Comparison of ENCODE assay signal across 8 cellular contexts in the genomic region with DNA sequence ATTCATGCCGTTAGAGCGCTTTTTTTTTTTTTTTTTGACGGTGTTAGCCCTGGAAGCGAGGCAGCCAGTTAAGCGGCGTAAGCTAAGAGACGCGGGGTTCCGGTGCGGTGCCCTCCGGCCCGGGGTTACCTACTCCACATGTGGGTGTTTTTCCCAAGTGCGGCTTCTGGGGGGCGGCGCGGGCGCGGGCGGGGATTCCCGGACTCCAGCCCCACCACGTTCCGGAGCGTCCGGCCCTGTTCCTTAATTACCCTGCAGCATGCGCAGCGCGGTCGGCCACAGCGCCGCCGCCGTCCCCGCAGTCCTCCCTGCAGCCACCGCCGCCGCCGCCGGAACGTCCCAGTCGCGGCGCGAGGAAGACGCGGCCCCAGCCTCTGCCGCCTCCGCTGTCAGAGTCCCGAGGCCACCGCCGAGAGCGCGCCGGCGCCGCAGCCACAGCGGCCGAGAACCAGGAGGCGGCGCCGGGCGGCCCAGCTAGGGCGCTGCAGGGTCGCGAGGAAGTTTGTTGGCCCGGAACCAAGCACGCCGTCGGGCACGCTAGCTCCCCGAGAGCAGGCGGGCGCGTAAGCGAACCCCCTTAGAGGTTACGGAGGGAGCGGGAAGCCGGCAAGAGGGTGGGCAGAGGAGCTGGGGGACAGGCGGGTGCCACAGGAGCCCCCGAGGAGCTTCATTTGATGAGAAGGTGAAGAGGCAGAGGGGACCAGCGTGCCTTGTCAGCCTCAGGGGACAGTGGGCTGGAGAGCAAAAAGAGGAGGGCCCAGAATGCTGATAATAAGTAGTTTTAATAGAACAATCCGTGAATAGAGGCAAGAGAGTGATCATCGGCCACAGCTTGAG. TPM values are rescaled to one million over a fixed set of nuclear protein-coding genes. Genes with fewer than 3 reads are reported as not detected.
A peak's percentile ranks its signal among the peaks of the same experiment; 100 is the strongest.
DNase-seq lines count a peak whose midpoint lies in the region; ATAC-seq, FAIRE-seq and TF ChIP-seq lines count a peak whose summit lies in the region.

No MANE protein-coding gene starts in this region.

- TF ChIP-seq POLR2A in Peyer's patch (IDR thresholded peaks at IDR 0.05): no peak

- no peaks in the 10 kb centered on the region for H3K27me3 ChIP-seq in Peyer's patch

- H3K4me3 ChIP-seq in Peyer's patch: peak overlapping the region; percentile 54 to 68 (median 58)

- H3K36me3 ChIP-seq in Peyer's patch: no peaks in the 10 kb centered on the region

- H3K9me3 ChIP-seq in Peyer's patch: no peaks in the 10 kb centered on the region

- TF ChIP-seq CTCF in C4-2B (conservative IDR thresholded peaks at IDR 0.05) (peak; percentile 30), Peyer's patch (IDR thresholded peaks at IDR 0.05) (peak in 2 of 6 experiments; percentile 1 to 18)

- intact Hi-C loops in Right ventricle myocardium superior (cut with DNase I): no loop called here
- intact Hi-C loops in posterior vena cava (cut with DNase I): no loop called here

- H3K27ac ChIP-seq in C4-2B: no peak overlapping the region
- peak overlapping the region; percentile 5 to 88 (median 54) for H3K27ac ChIP-seq in Peyer's patch

- peak; percentile 14 for DNase-seq in GM19240 (ENCODE audit: insufficient read length, low spot score)
- DNase-seq in Peyer's patch: peak; percentile 61 to 81 (median 66)
- DNase-seq in activated gamma-delta T cell treated with Interleukin-2 at 50 U/mL for 16 hours: peak; percentile 42
- DNase-seq in Right ventricle myocardium superior: peak; percentile 78
- DNase-seq in posterior vena cava (ENCODE audit: low spot score): peak; percentile 85
- DNase-seq in urothelium cell line (ENCODE audit: low spot score): peak; percentile 72

- H3K4me1 ChIP-seq in Peyer's patch: peaks cover 0 to 12% (median 0%) of the 10 kb centered on the region in 4 donors

- no peak for FAIRE-seq in urothelium cell line (lab: Jason Lieb, UNC)

- ATAC-seq in HG03439 (IDR thresholded peaks at IDR 0.05; ENCODE audit: unreplicated experiment): peak; percentile 74
- peak; percentile 95 for ATAC-seq in Right ventricle myocardium superior (ENCODE audit: poor library complexity)

RNA-seq across cellular contexts. Expression of gene COL19A1, which starts 0.9 kb away (rescaled TPM):
- total RNA-seq in Peyer's patch (1 to 10 TPM in 1 of 4 donors, under 1 TPM in 3; 0.35 to 5.0 (median 0.62) TPM), Right ventricle myocardium superior (2.0 TPM), posterior vena cava (under 1 TPM; 0.14 to 0.46 TPM)

Comparison
In these comparisons a context has a peak if more than half of its experiments do, and no peak if none do; other contexts are left out.
1. DNase-seq: peak in every context shown above with its lines; median percentile 85 in posterior vena cava; 78 in Right ventricle myocardium superior; 72 in urothelium cell line; 66 in Peyer's patch; 42 in activated gamma-delta T cell treated with Interleukin-2 at 50 U/mL for 16 hours; 14 in GM19240.